Comparison of ENCODE assay signal across 12 cellular contexts in the genomic region with DNA sequence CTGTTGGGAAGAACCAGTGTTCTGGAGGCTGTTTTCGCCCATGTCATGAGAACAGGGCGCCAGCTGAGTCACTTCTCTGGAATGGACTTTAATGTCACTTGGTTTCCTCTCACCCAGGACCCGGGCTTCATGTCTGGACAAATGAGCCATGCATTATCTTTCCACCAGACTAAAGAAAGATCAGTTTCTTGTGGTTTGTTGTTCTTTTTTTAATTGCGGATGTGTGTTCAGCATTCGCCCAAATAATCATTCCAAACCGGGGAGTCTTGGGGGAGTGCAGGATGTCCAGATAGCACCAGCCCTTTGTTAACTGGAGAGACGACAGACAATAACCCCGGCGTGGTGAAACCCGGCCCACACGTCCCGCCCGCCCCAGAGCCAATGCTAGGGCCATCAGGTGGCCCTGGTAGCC.
A peak's percentile ranks its signal among the peaks of the same experiment; 100 is the strongest.
DNase-seq lines count a peak whose midpoint lies in the region; ATAC-seq and TF ChIP-seq lines count a peak whose summit lies in the region.
"Had no signal": no experiment of that assay in that cellular context is flagged by ENCODE, and none has a peak within 500 bp of the region (broad histone marks: within the 10 kb centered on the region; RNA-seq: fewer than 3 reads in every experiment).

No MANE protein-coding gene starts in this region.

- H3K79me2 ChIP-seq in mammary epithelial cell (ENCODE audit: insufficient read depth, low read length), result peaks cover 12% of the 10 kb centered on the region

- peaks cover 34% of the 10 kb centered on the region for H3K4me1 ChIP-seq in mammary epithelial cell (ENCODE audit: insufficient read depth, low read length)

- CTCF ChIA-PET in mammary epithelial cell (lab: Charles Lee; ENCODE audit: low non-redundant PET), result no interaction called here

- POLR2A ChIA-PET in naive thymus-derived CD8-positive, alpha-beta T cell (lab: Charles Lee), result no interaction called here

- TF ChIP-seq CTCF in mammary epithelial cell (conservative IDR thresholded peaks at IDR 0.05 in 1 of 2, IDR thresholded peaks at IDR 0.05 in 1 of 2; ENCODE audit: extremely low read depth in 1 of 2, insufficient read depth in 1 of 2, low read depth in 1 of 2, low read length in 2 of 2), result no peak

- no peak overlapping the region for H2AFZ ChIP-seq in mammary epithelial cell (ENCODE audit: low read depth, low read length)

- H3K36me3 ChIP-seq in mammary epithelial cell (ENCODE audit: insufficient read depth, low read length), result no peaks in the 10 kb centered on the region

- peak overlapping the region; percentile 4 for H3K27ac ChIP-seq in mammary epithelial cell (ENCODE audit: insufficient read depth, low read depth, low read length)

- H3K27me3 ChIP-seq in mammary epithelial cell (ENCODE audit: insufficient read depth, low read length), result no peaks in the 10 kb centered on the region

- H3K4me3 ChIP-seq in mammary epithelial cell (replicated peaks in 1 of 3; ENCODE audit: insufficient read depth in 1 of 3, low read depth in 2 of 3, low read length in 3 of 3), result no peak overlapping the region

- dilution Hi-C loops in mammary epithelial cell (cut with HindIII; ENCODE audit: low sequenced_read_pairs), result no loop called here

- in situ Hi-C loops in mammary epithelial cell (cut with MboI; ENCODE audit: low sequenced_read_pairs in 2 of 2), result loop anchor here in 1 of 2 donors (25.0 kb wide), 1 partner anchor 1447 kb away; no protein-coding TSS in a partner anchor

- no peaks in the 10 kb centered on the region for H3K36me3 Mint-ChIP-seq in naive thymus-derived CD8-positive, alpha-beta T cell

- H4K20me1 ChIP-seq in mammary epithelial cell (ENCODE audit: insufficient read depth, low read length), result no peaks in the 10 kb centered on the region

- no TSS peak for BruUV-seq in mammary epithelial cell (replicated peaks; lab: Mats Ljungman, UMichigan)

- peaks cover 51 to 91% (median 67%) of the 10 kb centered on the region in 5 donors for H3K27me3 Mint-ChIP-seq in naive thymus-derived CD8-positive, alpha-beta T cell

- H3K9ac ChIP-seq in mammary epithelial cell (ENCODE audit: insufficient read depth, low read length), result no peak overlapping the region

- DNase-seq in HT1080 (ENCODE audit: low read depth) (peak; percentile 93), mammary epithelial cell (peak; percentile 66), left kidney (ENCODE audit: low read depth, low spot score) (peak; percentile 68), stromal cell of bone marrow (ENCODE audit: low read depth) (peak; percentile 46), COLO668 (lab: John Stamatoyannopoulos, UW; ENCODE audit: unreplicated experiment) (no peak), RPMI8226 (no peak)
- no peak for DNase-seq in activated CD8-positive, alpha-beta memory T cell treated with anti-CD3 and anti-CD28 coated beads for 24 hours
- no peak for DNase-seq in naive thymus-derived CD8-positive, alpha-beta T cell
- DNase-seq: cortex of kidney, DMS79 treated with DMSO at 0.1 percent for 48 hours, HCEC 1CT, NCI-H2171 treated with DMSO at 0.1 percent for 48 hours had no signal

- no peak overlapping the region for H3K27ac Mint-ChIP-seq in naive thymus-derived CD8-positive, alpha-beta T cell

- no peak overlapping the region for H3K4me3 Mint-ChIP-seq in naive thymus-derived CD8-positive, alpha-beta T cell

- intact Hi-C loops in mammary epithelial cell (cut with micrococcal nuclease), result no loop called here

- ATAC-seq in naive thymus-derived CD8-positive, alpha-beta T cell, result no peak

- peak overlapping the region; percentile 27 for H3K4me2 ChIP-seq in mammary epithelial cell (ENCODE audit: insufficient read depth, low read depth, low read length)

- H3K9me3 Mint-ChIP-seq in naive thymus-derived CD8-positive, alpha-beta T cell, result no peaks in the 10 kb centered on the region

- H3K4me1 Mint-ChIP-seq in naive thymus-derived CD8-positive, alpha-beta T cell, result peaks cover 0 to 7% (median 1%) of the 10 kb centered on the region in 4 donors

- no peaks in the 10 kb centered on the region for H3K9me3 ChIP-seq in mammary epithelial cell (replicated peaks; ENCODE audit: insufficient read depth, low read length)

- WGBS in mammary epithelial cell (ENCODE audit: low coverage, missing lambda C conversion rate), result 25% methylated on average over 9 of the region's 13 CpGs

Comparison
In these comparisons a context has a peak if more than half of its experiments do, and no peak if none do; other contexts are left out.
1. DNase-seq: peak in HT1080 (single experiment), mammary epithelial cell (single experiment), left kidney (single experiment) and stromal cell of bone marrow (single experiment); none in activated CD8-positive, alpha-beta memory T cell treated with anti-CD3 and anti-CD28 coated beads for 24 hours (single experiment), COLO668 (single experiment), RPMI8226 (single experiment) and naive thymus-derived CD8-positive, alpha-beta T cell (0 of 10).